In the genomic region with DNA sequence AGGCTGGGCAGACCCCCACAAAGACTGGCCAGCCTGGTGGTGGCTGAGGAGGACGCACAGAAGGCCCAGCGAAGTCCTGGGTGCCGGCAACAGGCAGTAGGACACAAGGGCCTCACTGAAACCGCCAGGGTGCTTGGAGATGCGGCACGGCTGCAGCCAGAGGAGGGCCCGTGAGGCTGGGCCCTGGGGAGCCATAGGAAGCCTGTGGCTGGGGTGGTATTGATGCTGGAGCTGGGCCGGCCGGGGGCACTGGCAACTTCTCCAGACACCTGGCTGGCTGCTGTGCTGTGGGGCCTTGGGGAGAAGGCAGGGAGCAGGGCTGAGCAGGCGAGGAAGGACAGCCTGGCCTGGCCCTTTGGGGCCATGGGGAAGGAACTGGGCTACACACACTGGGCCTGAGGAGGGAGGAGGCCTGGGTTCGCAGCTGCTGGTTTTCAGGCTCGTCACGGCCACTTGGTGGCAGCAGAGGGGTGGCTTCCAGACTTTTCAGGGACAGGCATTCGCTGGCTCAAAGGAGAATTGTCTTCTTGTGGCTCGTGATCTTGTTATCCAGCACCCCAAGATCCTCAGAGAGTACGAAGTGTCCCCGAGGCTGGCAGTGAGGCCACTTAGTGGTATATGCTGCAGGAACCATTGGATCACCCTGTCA, we compare ENCODE assay signal across 8 cellular contexts. TPM values are rescaled to one million over a fixed set of nuclear protein-coding genes. Genes with fewer than 3 reads are reported as not detected.
A peak's percentile ranks its signal among the peaks of the same experiment; 100 is the strongest.
DNase-seq lines count a peak whose midpoint lies in the region; ATAC-seq and TF ChIP-seq lines count a peak whose summit lies in the region.

No MANE protein-coding gene starts in this region.

- H3K27me3 Mint-ChIP-seq in effector memory CD8-positive, alpha-beta T cell: peaks cover 0 to 9% of the 10 kb centered on the region in 2 donors
- H3K27me3 Mint-ChIP-seq in mesothelial cell of epicardium (ENCODE audit: low read depth): peaks cover 5% of the 10 kb centered on the region

- H3K4me3 Mint-ChIP-seq in effector memory CD8-positive, alpha-beta T cell: no peak overlapping the region
- no peak overlapping the region for H3K4me3 Mint-ChIP-seq in mesothelial cell of epicardium

- no peaks in the 10 kb centered on the region for H3K4me1 Mint-ChIP-seq in effector memory CD8-positive, alpha-beta T cell (ENCODE audit: low read depth in 2 of 2)
- H3K4me1 Mint-ChIP-seq in mesothelial cell of epicardium: no peaks in the 10 kb centered on the region

- H3K4me3 ChIP-seq in AG10803 (ENCODE audit: low read length): no peak overlapping the region

- DNase-seq in AG10803 (ENCODE audit: low read depth): peak; percentile 33
- DNase-seq in GM13977 (ENCODE audit: low spot score): peak; percentile 79
- DNase-seq in NCI-H345 treated with DMSO at 0.1 percent for 48 hours (lab: John Stamatoyannopoulos, UW; ENCODE audit: unreplicated experiment): peak; percentile 6
- DNase-seq in activated CD8-positive, alpha-beta memory T cell treated with anti-CD3 and anti-CD28 coated beads for 1 hour (ENCODE audit: extremely low read depth in 1 of 2, low read depth in 1 of 2): peak; percentile 15 to 23
- DNase-seq in effector memory CD8-positive, alpha-beta T cell: peak; percentile 29 to 54 (median 30)
- peak in 1 of 2 experiments; percentile 67 for DNase-seq in mesothelial cell of epicardium (ENCODE audit: low spot score in 2 of 2, unreplicated experiment in 2 of 2)
- peak; percentile 7 to 24 for DNase-seq in stimulated activated CD8-positive, alpha-beta memory T cell treated with anti-CD3 and anti-CD28 coated beads, Interleukin-7, amount 100 ng/mL, for 4 hours (ENCODE audit: low read depth in 2 of 2)

- peak; percentile 68 for TF ChIP-seq CTCF in AG10803 (conservative IDR thresholded peaks at IDR 0.05; ENCODE audit: low read length)
- TF ChIP-seq CTCF in GM13977 (IDR thresholded peaks at IDR 0.05; ENCODE audit: extremely low read depth, insufficient read depth, missing control alignments): peak; percentile 71
- peak; percentile 60 for TF ChIP-seq CTCF in mesothelial cell of epicardium (IDR thresholded peaks at IDR 0.05; ENCODE audit: unreplicated experiment)

- ATAC-seq in effector memory CD8-positive, alpha-beta T cell (replicated peaks): peak; percentile 54
- no peak for ATAC-seq in HG03039 (IDR thresholded peaks at IDR 0.05; ENCODE audit: unreplicated experiment)

- no peak overlapping the region for H3K27ac Mint-ChIP-seq in effector memory CD8-positive, alpha-beta T cell
- H3K27ac Mint-ChIP-seq in mesothelial cell of epicardium: no peak overlapping the region

- in situ Hi-C loops in GM13977 (cut with MboI; ENCODE audit: low pct_unique_long_range_greater_than_20kb, low sequenced_read_pairs, unreplicated experiment): loop anchor here (10.0 kb wide), 1 partner anchor 120 kb away; the partner anchor contains the start of gene PNCK

- H3K9me3 Mint-ChIP-seq in effector memory CD8-positive, alpha-beta T cell: no peaks in the 10 kb centered on the region
- H3K9me3 Mint-ChIP-seq in mesothelial cell of epicardium: peaks cover 5% of the 10 kb centered on the region

- H3K36me3 Mint-ChIP-seq in effector memory CD8-positive, alpha-beta T cell (ENCODE audit: insufficient read depth): no peaks in the 10 kb centered on the region
- H3K36me3 Mint-ChIP-seq in mesothelial cell of epicardium: no peaks in the 10 kb centered on the region

RNA-seq across cellular contexts. Expression of gene ATP2B3, which starts 37.2 kb away (rescaled TPM):
- total RNA-seq in mesothelial cell of epicardium: 0.82 to 0.99 TPM (median 0.83 TPM) in 3 replicates

RNA-seq across cellular contexts. Expression of gene CCNQ, which starts 44.3 kb away (rescaled TPM):
- 17.2 to 19.1 TPM (median 17.3 TPM) in 3 replicates for total RNA-seq in mesothelial cell of epicardium

RNA-seq across cellular contexts. Expression of gene BGN, which starts 59.9 kb away (rescaled TPM):
- total RNA-seq in mesothelial cell of epicardium: 114 to 121 TPM (median 121 TPM) in 3 replicates
